In the genomic region with DNA sequence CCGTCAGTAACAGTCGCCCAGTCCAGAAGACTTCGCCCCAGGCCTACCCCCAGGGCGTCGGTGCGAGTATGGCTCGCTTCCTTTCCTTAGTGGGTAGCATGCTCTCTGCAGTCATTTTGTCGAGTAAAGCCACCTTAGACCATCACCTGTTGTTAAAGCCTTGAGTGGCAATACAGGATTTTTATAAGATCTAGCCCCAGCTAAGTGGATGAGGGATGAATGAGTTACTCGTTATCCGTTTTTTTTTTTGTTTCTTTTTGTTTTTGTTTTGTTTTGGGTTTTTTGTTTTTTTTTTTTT, we compare ENCODE assay signal across 7 cellular contexts. TPM values are rescaled to one million over a fixed set of nuclear protein-coding genes. Genes with fewer than 3 reads are reported as not detected.
A peak's percentile ranks its signal among the peaks of the same experiment; 100 is the strongest.
DNase-seq lines count a peak whose midpoint lies in the region; ATAC-seq and TF ChIP-seq lines count a peak whose summit lies in the region.

No MANE protein-coding gene starts in this region.

- no peak for ATAC-seq in HCT116
- ATAC-seq in WTC11 = no peak
- no peak for ATAC-seq in left lobe of liver

- RAD21 ChIA-PET in HCT116 (lab: Charles Lee; ENCODE audit: low non-redundant PET in 1 of 2, low total read pairs in 2 of 2, uncharacterized antibody in 2 of 2, unreplicated experiment in 2 of 2) = no interaction called here

- H3K36me3 Mint-ChIP-seq in WTC11 = peaks cover 38% of the 10 kb centered on the region

- no peak for TF ChIP-seq POLR2A in HCT116 (IDR thresholded peaks at IDR 0.05; ENCODE audit: borderline replicate concordance, extremely low read depth, insufficient read depth, insufficient read length)
- no peak for TF ChIP-seq POLR2A in stomach (IDR thresholded peaks at IDR 0.05)

- TF ChIP-seq EP300 in stomach (IDR thresholded peaks at IDR 0.05) = no peak

- H3K27me3 Mint-ChIP-seq in WTC11 (ENCODE audit: low read depth) = no peaks in the 10 kb centered on the region

- no peak overlapping the region; the same call in 1 of the 2 replicates for H3K4me3 Mint-ChIP-seq in WTC11

- intact Hi-C loops in HCT116 (cut with micrococcal nuclease) = loop anchor here (1.0 kb wide), 1 partner anchor 127 kb away; no protein-coding TSS in a partner anchor
- intact Hi-C loops in stomach (cut with DNase I; ENCODE audit: low total_unique reads) = no loop called here

- BruUV-seq in HCT116 (replicated peaks; lab: Mats Ljungman, UMichigan) = no TSS peak

- no peaks in the 10 kb centered on the region for H3K9me3 Mint-ChIP-seq in WTC11

- H3K27me3 ChIP-seq in HCT116 (ENCODE audit: insufficient read depth, low read length) = no peaks in the 10 kb centered on the region
- H3K27me3 ChIP-seq in hepatocyte = no peaks in the 10 kb centered on the region
- no peaks in the 10 kb centered on the region for H3K27me3 ChIP-seq in stomach

- H3K4me2 ChIP-seq in HCT116 (ENCODE audit: low read length) (peak overlapping the region; percentile 97), hepatocyte (peak overlapping the region; percentile 71)

- peaks cover 12 to 19% of the 10 kb centered on the region in 2 experiments for H3K36me3 ChIP-seq in HCT116 (ENCODE audit: control insufficient read depth in 1 of 2, insufficient read depth in 2 of 2, low read length in 2 of 2)
- H3K36me3 ChIP-seq in hepatocyte (replicated peaks; ENCODE audit: insufficient read depth, low read depth) = no peaks in the 10 kb centered on the region
- peaks cover 8 to 42% (median 39%) of the 10 kb centered on the region in 4 donors for H3K36me3 ChIP-seq in stomach

- peak overlapping the region; percentile 35 to 100 for H3K4me3 ChIP-seq in HCT116 (replicated peaks in 1 of 2; ENCODE audit: low read depth in 1 of 2, low read length in 2 of 2)
- H3K4me3 ChIP-seq in hepatocyte = no peak overlapping the region
- H3K4me3 ChIP-seq in stomach = peak overlapping the region; percentile 77 to 96 (median 82)

- CTCF ChIA-PET in HCT116 (lab: Charles Lee) = interaction anchor here (0.8 kb wide), 1 partner anchor 79 kb away, joined by 3 read pairs; the partner anchor contains the start of gene JUP
- CTCF ChIA-PET in WTC11 (lab: Charles Lee) = interaction anchor here (0.7 to 3.8 kb wide), 8 partner anchors 40 to 169 kb away, joined by 3 to 20 read pairs (median 4); partner anchors contain the start of genes FKBP10, JUP and P3H4

- H3K79me2 ChIP-seq in HCT116 (ENCODE audit: insufficient read depth, low read length) (peaks cover 43% of the 10 kb centered on the region), hepatocyte (peaks cover 42% of the 10 kb centered on the region)

- WGBS in hepatocyte (ENCODE audit: low lambda C conversion rate, missing lambda C conversion rate) = 14% methylated on average over 10 of the region's 10 CpGs
- 0 to 3% (median 1%) methylated on average over 9 to 10 of the region's 10 CpGs for WGBS in stomach, 5 donors

- peak overlapping the region; percentile 99; the same call in 1 of the 2 replicates for H3K9ac ChIP-seq in HCT116 (ENCODE audit: low read length)

- DNase-seq in HCT116 (ENCODE audit: low read depth, low spot score) (no peak), WTC11 (ENCODE audit: low spot score) (no peak), hepatocyte (ENCODE audit: low spot score) (no peak), stomach (no peak), left lobe of liver (ENCODE audit: low spot score) (no peak), iPS-NIHi11 (ENCODE audit: low spot score) (no peak)
- DNase-seq in activated naive CD4-positive, alpha-beta T cell treated with Interleukin-2 at 50 U/mL for 16 hours = no peak

- no peaks in the 10 kb centered on the region for H3K9me3 ChIP-seq in HCT116 (ENCODE audit: control insufficient read depth in 1 of 2, insufficient read depth in 1 of 2, low read depth in 1 of 2, low read length in 2 of 2)
- H3K9me3 ChIP-seq in hepatocyte (ENCODE audit: low read depth) = no peaks in the 10 kb centered on the region
- no peaks in the 10 kb centered on the region for H3K9me3 ChIP-seq in stomach

- no peaks in the 10 kb centered on the region for H4K20me1 ChIP-seq in HCT116 (ENCODE audit: insufficient read depth)
- H4K20me1 ChIP-seq in hepatocyte (ENCODE audit: insufficient read depth, poor library complexity, severe bottlenecking) = peaks cover 37% of the 10 kb centered on the region

- peak overlapping the region; percentile 97 for H3K27ac Mint-ChIP-seq in WTC11

- TF ChIP-seq RAD21 in HCT116 (IDR thresholded peaks at IDR 0.05; ENCODE audit: low read depth) = no peak

- no peaks in the 10 kb centered on the region for H3K9me2 ChIP-seq in HCT116 (ENCODE audit: insufficient read depth)
- H3K9me2 ChIP-seq in hepatocyte (replicated peaks; ENCODE audit: insufficient read depth) = no peaks in the 10 kb centered on the region

- peaks cover 17% of the 10 kb centered on the region for H3K4me1 Mint-ChIP-seq in WTC11

- H2AFZ ChIP-seq in HCT116 (ENCODE audit: low read depth, low read length, poor library complexity, severe bottlenecking) (no peak overlapping the region), hepatocyte (peak overlapping the region; percentile 39)

- POLR2A ChIA-PET in HCT116 (lab: Charles Lee) = interaction anchor here (1.0 to 1.3 kb wide), 2 partner anchors 9 to 17 kb away, joined by 4 to 5 read pairs; no protein-coding TSS in a partner anchor
- POLR2A ChIA-PET in WTC11 (lab: Charles Lee) = interaction anchor here (1.0 to 3.3 kb wide), 10 partner anchors 8 to 102 kb away, joined by 3 to 20 read pairs (median 4); partner anchors contain the start of genes ACLY, CNP, JUP and NT5C3B

- H3K27ac ChIP-seq in HCT116 (ENCODE audit: low read depth, low read length) (peak overlapping the region; percentile 78), hepatocyte (peak overlapping the region; percentile 36), stomach (peak overlapping the region; percentile 80 to 94 (median 92))

- TF ChIP-seq CTCF in HCT116 (IDR thresholded peaks at IDR 0.05 in 2 of 3, conservative IDR thresholded peaks at IDR 0.05 in 1 of 3; ENCODE audit: borderline replicate concordance in 1 of 3, insufficient read depth in 1 of 3, low read depth in 2 of 3, low read length in 2 of 3) = no peak
- TF ChIP-seq CTCF in WTC11 (IDR thresholded peaks at IDR 0.05) = no peak
- no peak for TF ChIP-seq CTCF in hepatocyte (IDR thresholded peaks at IDR 0.05; ENCODE audit: poor library complexity)
- TF ChIP-seq CTCF in stomach (IDR thresholded peaks at IDR 0.05) = peak in 1 of 7 experiments; percentile 6

- H3K4me1 ChIP-seq in HCT116 (ENCODE audit: control insufficient read depth in 1 of 2, insufficient read depth in 2 of 2, low read length in 2 of 2) (peaks cover 9 to 18% of the 10 kb centered on the region in 2 experiments; a peak in 3 of 4 replicates), hepatocyte (ENCODE audit: insufficient read depth) (peaks cover 9% of the 10 kb centered on the region), stomach (peaks cover 17 to 45% (median 31%) of the 10 kb centered on the region in 4 donors)

TF ChIP-seq in HCT116, 20 proteins besides CTCF, POLR2A, EP300 and RAD21:
- no peak for TF ChIP-seq SIN3A (IDR thresholded peaks at IDR 0.05; ENCODE audit: low read depth)
- TF ChIP-seq, protein P1, sequence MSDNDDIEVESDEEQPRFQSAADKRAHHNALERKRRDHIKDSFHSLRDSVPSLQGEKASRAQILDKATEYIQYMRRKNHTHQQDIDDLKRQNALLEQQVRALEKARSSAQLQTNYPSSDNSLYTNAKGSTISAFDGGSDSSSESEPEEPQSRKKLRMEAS (IDR thresholded peaks at IDR 0.05) = peak; percentile 1; the same call in 1 of the 2 replicates

TF ChIP-seq in WTC11, 78 proteins besides CTCF, POLR2A, EP300 and RAD21:
- TF ChIP-seq ETV6 (CRISPR knock-in tag; IDR thresholded peaks at IDR 0.05) (no peak), JUN (CRISPR knock-in tag; IDR thresholded peaks at IDR 0.05) (no peak), RELA (CRISPR knock-in tag; IDR thresholded peaks at IDR 0.05; ENCODE audit: borderline replicate concordance) (no peak), EMX1 (CRISPR knock-in tag; IDR thresholded peaks at IDR 0.05) (peak; percentile 18; the same call in 1 of the 2 replicates), ZNF396 (CRISPR knock-in tag; IDR thresholded peaks at IDR 0.05; ENCODE audit: borderline replicate concordance) (no peak)

RNA-seq across cellular contexts. Expression of gene KLHL11, which starts 0.3 kb away (rescaled TPM):
- total RNA-seq in HCT116 (2021; ENCODE audit: unreplicated experiment) (22.4 TPM), WTC11 (2021) (13.4 to 15.0 TPM (median 14.7 TPM) in 3 replicates), hepatocyte (21.5 and 25.2 TPM in 2 replicates), stomach (10 to 100 TPM in 3 of 5 donors, 1 to 10 TPM in 2; 1.8 to 26.4 (median 11.2) TPM), left lobe of liver (5.9 TPM)
- polyA plus RNA-seq in HCT116 (2012) = 4.2 TPM in 2 replicates
- polyA plus RNA-seq in hepatocyte (9.0 and 10.0 TPM in 2 replicates), stomach (under 1 TPM; 0.43 to 0.87 (median 0.61) TPM)

RNA-seq across cellular contexts. Expression of gene KLHL10, which starts 27.9 kb away (rescaled TPM):
- total RNA-seq in HCT116 (2021; ENCODE audit: unreplicated experiment) = not detected
- polyA plus RNA-seq in HCT116 (2012) = 0.04 and 0.06 TPM in 2 replicates
- total RNA-seq in WTC11 (2021) = 0.14 to 0.35 TPM (median 0.14 TPM) in 3 replicates
- 0.43 TPM in 1 of 2 replicates, not detected in the other for total RNA-seq in hepatocyte
- polyA plus RNA-seq in hepatocyte = not detected in 2 replicates
- 1 to 10 TPM in 1 of 5 donors, not detected in 4; 1.1 TPM for total RNA-seq in stomach
- polyA plus RNA-seq in stomach = under 1 TPM in 1 of 3 donors, not detected in 2; 0.23 TPM
- total RNA-seq in left lobe of liver = not detected

RNA-seq across cellular contexts. Expression of gene NT5C3B, which starts 29.5 kb away (rescaled TPM):
- total RNA-seq in HCT116 (2021; ENCODE audit: unreplicated experiment) (110 TPM), WTC11 (2021) (58.1 to 62.9 TPM (median 59.4 TPM) in 3 replicates), hepatocyte (47.7 and 51.8 TPM in 2 replicates), stomach (10 to 100 TPM in 4 of 5 donors, 1 to 10 TPM in 1; 9.8 to 79.5 (median 31.4) TPM), left lobe of liver (24.3 TPM)
- 83.7 and 114 TPM in 2 replicates for polyA plus RNA-seq in HCT116 (2012)
- polyA plus RNA-seq in hepatocyte (85.1 and 87.8 TPM in 2 replicates), stomach (10 to 100 TPM; 70.6 to 80.7 (median 77.0) TPM)

RNA-seq across cellular contexts. Expression of gene FKBP10, which starts 52.7 kb away (rescaled TPM):
- total RNA-seq in HCT116 (2021; ENCODE audit: unreplicated experiment) (78.5 TPM), WTC11 (2021) (227 to 243 TPM (median 232 TPM) in 3 replicates), hepatocyte (239 and 290 TPM in 2 replicates), stomach (10 to 100 TPM in 3 of 5 donors, 1 to 10 TPM in 2; 4.6 to 45.3 (median 20.1) TPM), left lobe of liver (5.1 TPM)
- polyA plus RNA-seq in HCT116 (2012) = 70.0 and 93.6 TPM in 2 replicates
- polyA plus RNA-seq in hepatocyte (88.0 and 92.0 TPM in 2 replicates), stomach (10 to 100 TPM in 2 of 3 donors, 1 to 10 TPM in 1; 8.9 to 17.0 (median 12.8) TPM)

RNA-seq across cellular contexts. Expression of gene ACLY, which starts 53.2 kb away (rescaled TPM):
- 222 TPM for total RNA-seq in HCT116 (2021; ENCODE audit: unreplicated experiment)
- 107 and 120 TPM in 2 replicates for polyA plus RNA-seq in HCT116 (2012)
- total RNA-seq in WTC11 (2021) = 312 to 350 TPM (median 316 TPM) in 3 replicates
- total RNA-seq in hepatocyte = 157 and 167 TPM in 2 replicates
- polyA plus RNA-seq in hepatocyte = 82.1 and 101 TPM in 2 replicates
- 100 to 1,000 TPM in 1 of 5 donors, 10 to 100 TPM in 4; 29.8 to 121 (median 48.7) TPM for total RNA-seq in stomach
- polyA plus RNA-seq in stomach = 10 to 100 TPM; 19.8 to 23.8 (median 23.5) TPM
- total RNA-seq in left lobe of liver = 20.9 TPM

Comparison
In these comparisons a context has a peak if more than half of its experiments do, and no peak if none do; other contexts are left out.
1. H3K27ac ChIP-seq: peak in every context shown above with its lines; median percentile 92 in stomach; 78 in HCT116; 36 in hepatocyte.